ENCODE assay signal across 25 cellular contexts in genomic region chr12:9944404-9944803, GRCh38. TPM values are rescaled to one million over a fixed set of nuclear protein-coding genes. Genes with fewer than 3 reads are reported as not detected.
A peak's percentile ranks its signal among the peaks of the same experiment; 100 is the strongest.
DNase-seq lines count a peak whose midpoint lies in the region; ATAC-seq and TF ChIP-seq lines count a peak whose summit lies in the region.
"Had no signal": no experiment of that assay in that cellular context is flagged by ENCODE, and none has a peak within 500 bp of the region (broad histone marks: within the 10 kb centered on the region; RNA-seq: fewer than 3 reads in every experiment).

No MANE protein-coding gene starts in this region.

- no peak overlapping the region for H3K4me3 Mint-ChIP-seq in endothelial cell (ENCODE audit: unreplicated experiment)
- H3K4me3 Mint-ChIP-seq: type B pancreatic cell had no signal

- peaks cover 8% of the 10 kb centered on the region for H3K4me1 Mint-ChIP-seq in endothelial cell (ENCODE audit: unreplicated experiment)

- DNase-seq in DMS53 (lab: John Stamatoyannopoulos, UW) (peak; percentile 34), DMS53 treated with DMSO at 0.1 percent for 48 hours (lab: John Stamatoyannopoulos, UW; ENCODE audit: unreplicated experiment) (no peak), CD1c-positive myeloid dendritic cell (ENCODE audit: extremely low spot score) (peak; percentile 60), NOMO-1 treated with dmso at 0.1 percent for 144 hours (lab: John Stamatoyannopoulos, UW; ENCODE audit: unreplicated experiment) (peak; percentile 46), endothelial cell (ENCODE audit: low spot score) (no peak), breast epithelium (ENCODE audit: low spot score in 2 of 2) (no peak), AG08395 (ENCODE audit: low spot score) (no peak)
- DNase-seq: activated effector memory CD4-positive, alpha-beta T cell treated with anti-CD3 and anti-CD28 coated beads, Interleukin-2, amount 50 U/mL, for 16 hours; DMS 273 treated with DMSO at 0.1 percent for 48 hours; effector memory CD4-positive, alpha-beta T cell; esophagus squamous epithelium; lower lobe of right lung; NCI-H2029; NCI-H446 treated with DMSO at 0.1 percent for 48 hours; RPMI8226; stimulated activated CD4-positive, alpha-beta T cell treated with anti-CD3 and anti-CD28 coated beads, Interleukin-4, amount 100 ng/mL, for 24 hours had no signal

- no peak for ATAC-seq in HG03521 (IDR thresholded peaks at IDR 0.05; ENCODE audit: unreplicated experiment)
- ATAC-seq: gastroesophageal sphincter, GM12878, SK-N-SH treated with all-trans-retinoic acid at 6 μM for 48 hours had no signal

- no peak for TF ChIP-seq POLR2A in breast epithelium (IDR thresholded peaks at IDR 0.05)

- no peaks in the 10 kb centered on the region for H3K4me1 ChIP-seq in breast epithelium
- H3K4me1 ChIP-seq: esophagus squamous epithelium, gastroesophageal sphincter had no signal

- TF ChIP-seq CTCF in endothelial cell (IDR thresholded peaks at IDR 0.05; ENCODE audit: unreplicated experiment) (no peak), breast epithelium (IDR thresholded peaks at IDR 0.05) (no peak)

- H3K27ac ChIP-seq in breast epithelium, result no peak overlapping the region
- H3K27ac ChIP-seq: 22Rv1, esophagus squamous epithelium, gastroesophageal sphincter, lower lobe of right lung had no signal

- no peaks in the 10 kb centered on the region for H3K9me3 Mint-ChIP-seq in endothelial cell (ENCODE audit: unreplicated experiment)
- H3K9me3 Mint-ChIP-seq: type B pancreatic cell had no signal

- peaks cover 2% of the 10 kb centered on the region for H3K27me3 Mint-ChIP-seq in endothelial cell (ENCODE audit: unreplicated experiment)

- H3K9me3 ChIP-seq in breast epithelium, result no peaks in the 10 kb centered on the region
- H3K9me3 ChIP-seq: esophagus squamous epithelium, gastroesophageal sphincter, lower lobe of right lung had no signal

- H3K36me3 ChIP-seq in breast epithelium, result no peaks in the 10 kb centered on the region
- H3K36me3 ChIP-seq: esophagus squamous epithelium, gastroesophageal sphincter, lower lobe of right lung had no signal

- intact Hi-C loops in breast epithelium (cut with DNase I; ENCODE audit: low total_unique reads), result no loop called here

- no peaks in the 10 kb centered on the region for H3K36me3 Mint-ChIP-seq in endothelial cell (ENCODE audit: low read depth, unreplicated experiment)
- H3K36me3 Mint-ChIP-seq: type B pancreatic cell had no signal

- H3K27me3 ChIP-seq in breast epithelium, result peaks cover 0 to 9% of the 10 kb centered on the region in 2 donors

- peak overlapping the region; percentile 7 for H3K27ac Mint-ChIP-seq in endothelial cell (ENCODE audit: unreplicated experiment)
- H3K27ac Mint-ChIP-seq: type B pancreatic cell had no signal

- no peak overlapping the region for H3K4me3 ChIP-seq in breast epithelium
- H3K4me3 ChIP-seq: esophagus squamous epithelium, gastroesophageal sphincter, GM12878, lower lobe of right lung had no signal

RNA-seq across cellular contexts. Expression of gene CLEC2A, which starts 12.2 kb away (rescaled TPM):
- not detected for total RNA-seq in endothelial cell (ENCODE audit: unreplicated experiment)
- not detected for total RNA-seq in breast epithelium
- total RNA-seq: esophagus squamous epithelium, gastroesophageal sphincter, GM12878, lower lobe of right lung, mucosa of gallbladder had no signal

RNA-seq across cellular contexts. Expression of gene CLEC12A, which starts 26.8 kb away (rescaled TPM):
- total RNA-seq in endothelial cell (ENCODE audit: unreplicated experiment) (not detected), breast epithelium (1 to 10 TPM in 2 of 3 donors, not detected in 1; 1.6 to 1.9 TPM)
- total RNA-seq: astrocyte, chondrocyte had no signal

RNA-seq across cellular contexts. Expression of gene CLEC1B, which starts 54.5 kb away (rescaled TPM):
- total RNA-seq in endothelial cell (ENCODE audit: unreplicated experiment) (not detected), breast epithelium (not detected)
- total RNA-seq: astrocyte, chondrocyte, esophagus squamous epithelium, gastroesophageal sphincter, GM12878, mucosa of gallbladder had no signal

Comparison
In these comparisons a context has a peak if more than half of its experiments do, and no peak if none do; other contexts are left out.
1. DNase-seq: peak in DMS53 (single experiment), CD1c-positive myeloid dendritic cell (single experiment) and NOMO-1 treated with dmso at 0.1 percent for 144 hours (single experiment); none in DMS53 treated with DMSO at 0.1 percent for 48 hours (single experiment), endothelial cell (single experiment), breast epithelium (0 of 2) and AG08395 (single experiment).